In genomic region chr1:2134232-2134603, GRCh38 we compare ENCODE assay signal across 11 cellular contexts.
A peak's percentile ranks its signal among the peaks of the same experiment; 100 is the strongest.
DNase-seq lines count a peak whose midpoint lies in the region; ATAC-seq, FAIRE-seq and TF ChIP-seq lines count a peak whose summit lies in the region.
"Had no signal": no experiment of that assay in that cellular context is flagged by ENCODE, and none has a peak within 500 bp of the region (broad histone marks: within the 10 kb centered on the region; RNA-seq: fewer than 3 reads in every experiment).

No MANE protein-coding gene starts in this region.

- H3K27ac Mint-ChIP-seq in T-cell, result peak overlapping the region in 1 of 2 donors; percentile 64

- H3K4me1 Mint-ChIP-seq in T-cell, result peaks cover 12 to 28% (median 25%) of the 10 kb centered on the region in 3 donors

- no peak for ATAC-seq in T-cell (replicated peaks in 1 of 4)
- no peak for ATAC-seq in GM18907 (IDR thresholded peaks at IDR 0.05; ENCODE audit: unreplicated experiment)
- ATAC-seq in GM19463 (IDR thresholded peaks at IDR 0.05; ENCODE audit: unreplicated experiment), result no peak

- peaks cover 0 to 3% of the 10 kb centered on the region in 2 experiments for H3K36me3 ChIP-seq in keratinocyte (ENCODE audit: control insufficient read depth in 2 of 2, extremely low read depth in 1 of 2, insufficient read depth in 2 of 2, low read length in 2 of 2)

- H3K4me2 ChIP-seq in keratinocyte (ENCODE audit: control insufficient read depth, extremely low read depth, insufficient read depth, low read depth, low read length), result no peak overlapping the region

- CTCF ChIA-PET in T-cell (lab: Charles Lee), result interaction anchor here in 1 of 2 donors (1.1 kb wide), 1 partner anchor 42 kb away, joined by 3 read pairs; no protein-coding TSS in a partner anchor

- peak; percentile 22 for DNase-seq in COLO829 (ENCODE audit: low spot score)
- DNase-seq in T-cell, result no peak
- DNase-seq in keratinocyte (ENCODE audit: low read depth, low spot score), result no peak
- peak; percentile 38 for DNase-seq in retina
- DNase-seq in stimulated activated naive CD4-positive, alpha-beta T cell (lab: John Stamatoyannopoulos, UW), result no peak
- no peak for DNase-seq in stimulated activated CD4-positive, alpha-beta T cell treated with anti-CD3 and anti-CD28 coated beads, Interleukin-12 subunit alpha, Interleukin-12 subunit beta, amount 100 ng/mL, for 4 hours
- DNase-seq: NCI-H748 treated with DMSO at 0.1 percent for 48 hours had no signal

- H3K27me3 ChIP-seq in keratinocyte (ENCODE audit: control insufficient read depth, extremely low read depth, insufficient read depth, low read length), result no peaks in the 10 kb centered on the region

- H3K4me1 ChIP-seq in keratinocyte (ENCODE audit: control insufficient read depth, extremely low read depth, insufficient read depth, low read length), result peaks cover 29% of the 10 kb centered on the region

- no peaks in the 10 kb centered on the region for H3K9me3 ChIP-seq in keratinocyte (ENCODE audit: control insufficient read depth, low read depth, low read length)

- no peak overlapping the region for H2AFZ ChIP-seq in keratinocyte (ENCODE audit: control insufficient read depth, low read length)

- peak overlapping the region in 2 of 3 donors; percentile 4 to 17 for H3K4me3 Mint-ChIP-seq in T-cell

- no peak overlapping the region for H3K4me3 ChIP-seq in keratinocyte (ENCODE audit: control insufficient read depth in 2 of 3, extremely low read depth in 1 of 3, insufficient read depth in 2 of 3, low read depth in 1 of 3, low read length in 3 of 3)

- no peaks in the 10 kb centered on the region for H3K27me3 Mint-ChIP-seq in T-cell

- H4K20me1 ChIP-seq in keratinocyte (ENCODE audit: control insufficient read depth, extremely low read depth, insufficient read depth, low read length), result no peaks in the 10 kb centered on the region

- H3K9me1 ChIP-seq in keratinocyte (ENCODE audit: control insufficient read depth, extremely low read depth, insufficient read depth, low read length), result no peaks in the 10 kb centered on the region

- no peak for TF ChIP-seq CTCF in keratinocyte (optimal IDR thresholded peaks at IDR 0.05 in 1 of 3, IDR thresholded peaks at IDR 0.05 in 1 of 3, conservative IDR thresholded peaks at IDR 0.05 in 1 of 3; ENCODE audit: extremely low read depth in 1 of 3, insufficient read depth in 2 of 3, low read length in 3 of 3)

- no peaks in the 10 kb centered on the region for H3K79me2 ChIP-seq in keratinocyte (ENCODE audit: control insufficient read depth, insufficient read depth, low read length)

- no peaks in the 10 kb centered on the region for H3K9me3 Mint-ChIP-seq in T-cell
- H3K9me3 Mint-ChIP-seq: stimulated activated effector memory CD8-positive, alpha-beta T cell treated with anti-CD3 and anti-CD28 coated beads, Interleukin-12 subunit alpha, Interleukin-12 subunit beta, amount 100 ng/mL, for 72 hours had no signal

- POLR2A ChIA-PET in T-cell (lab: Charles Lee), result no interaction called here

- H3K9ac ChIP-seq in keratinocyte (ENCODE audit: control insufficient read depth, extremely low read depth, insufficient read depth, low read length), result no peak overlapping the region

- peak overlapping the region; percentile 71 for H3K27ac ChIP-seq in keratinocyte (ENCODE audit: control insufficient read depth, insufficient read depth, low read length)

- dilution Hi-C loops in keratinocyte (cut with MboI; ENCODE audit: extremely low pct_ligation_motif_present, low sequenced_read_pairs), result no loop called here

- FAIRE-seq in keratinocyte (lab: Jason Lieb, UNC), result no peak
- FAIRE-seq: GM12878 had no signal

- H3K36me3 Mint-ChIP-seq in T-cell, result no peaks in the 10 kb centered on the region

Comparison
In these comparisons a context has a peak if more than half of its experiments do, and no peak if none do; other contexts are left out.
1. DNase-seq: peak in COLO829 (single experiment) and retina (single experiment); none in T-cell (0 of 34), keratinocyte (single experiment), stimulated activated naive CD4-positive, alpha-beta T cell (0 of 6) and stimulated activated CD4-positive, alpha-beta T cell treated with anti-CD3 and anti-CD28 coated beads, Interleukin-12 subunit alpha, Interleukin-12 subunit beta, amount 100 ng/mL, for 4 hours (single experiment).